23 cellular contexts compared by ENCODE assay signal in genomic region chr22:29302402-29302680, GRCh38. TPM values are rescaled to one million over a fixed set of nuclear protein-coding genes. Genes with fewer than 3 reads are reported as not detected.
DNase-seq lines count a peak whose midpoint lies in the region; ATAC-seq, FAIRE-seq and TF ChIP-seq lines count a peak whose summit lies in the region.
"Had no signal": no experiment of that assay in that cellular context is flagged by ENCODE, and none has a peak within 500 bp of the region (broad histone marks: within the 10 kb centered on the region; RNA-seq: fewer than 3 reads in every experiment).

No MANE protein-coding gene starts in this region.

- peaks cover 48% of the 10 kb centered on the region for H3K36me3 Mint-ChIP-seq in dendritic cell treated with granulocyte-macrophage colony-stimulating factor and Interleukin-4, amounts not matched to agents 40 ng/mL and 50 ng/mL, for 4 days (ENCODE audit: low read depth)

- H3K27ac Mint-ChIP-seq in dendritic cell treated with granulocyte-macrophage colony-stimulating factor and Interleukin-4, amounts not matched to agents 40 ng/mL and 50 ng/mL, for 4 days, result peak overlapping the region; percentile 82
- H3K27ac Mint-ChIP-seq: activated CD4-positive, alpha-beta T cell treated with anti-CD3 and anti-CD28 coated beads for 36 hours had no signal

- H3K9me3 Mint-ChIP-seq in dendritic cell treated with granulocyte-macrophage colony-stimulating factor and Interleukin-4, amounts not matched to agents 40 ng/mL and 50 ng/mL, for 4 days, result no peaks in the 10 kb centered on the region
- H3K9me3 Mint-ChIP-seq: stimulated activated naive B cell treated with anti-CD40 and anti-IgM and Interleukin-4, amounts not matched to agents 10 μg/mL and 1 μg/mL and 100 μg/mL, for 72 hours had no signal

- peak in 1 of 4 donors; percentile 3 for ATAC-seq in pancreas
- no peak for ATAC-seq in GM19452 (IDR thresholded peaks at IDR 0.05; ENCODE audit: unreplicated experiment)
- ATAC-seq: activated CD4-positive, alpha-beta T cell treated with anti-CD3 and anti-CD28 coated beads for 36 hours; HCT116; stimulated activated naive B cell treated with anti-CD40 and anti-IgM and Interleukin-4, amounts not matched to agents 10 μg/mL and 1 μg/mL and 100 μg/mL, for 72 hours had no signal

- H3K4me3 ChIP-seq in pancreas (no peak overlapping the region), brain microvascular endothelial cell (ENCODE audit: low read depth, low read length) (no peak overlapping the region), thyroid gland (replicated peaks in 1 of 3) (no peak overlapping the region)
- H3K4me3 ChIP-seq: colonic mucosa, right atrium auricular region, upper lobe of left lung had no signal

- TF ChIP-seq POLR2A in thyroid gland (IDR thresholded peaks at IDR 0.05), result no peak

- H3K9me3 ChIP-seq in pancreas (no peaks in the 10 kb centered on the region), thyroid gland (no peaks in the 10 kb centered on the region)
- H3K9me3 ChIP-seq: Caco-2, colonic mucosa, right atrium auricular region, upper lobe of left lung had no signal

- intact Hi-C loops in dendritic cell treated with granulocyte-macrophage colony-stimulating factor and Interleukin-4, amounts not matched to agents 40 ng/mL and 50 ng/mL, for 4 days (cut with micrococcal nuclease), result loop anchor here (2.0 kb wide), 1 partner anchor 34 kb away; the partner anchor contains the start of gene EWSR1
- intact Hi-C loops in pancreas (cut with DNase I), result no loop called here
- intact Hi-C loops in thyroid gland (cut with DNase I), result no loop called here

- in situ Hi-C loops in brain microvascular endothelial cell (cut with HindIII; ENCODE audit: low pct_ligation_motif_present, low sequenced_read_pairs), result no loop called here

- H3K4me1 ChIP-seq in pancreas (peaks cover 0 to 9% (median 3%) of the 10 kb centered on the region in 3 donors), thyroid gland (peaks cover 0 to 11% of the 10 kb centered on the region in 2 donors)
- H3K4me1 ChIP-seq: Caco-2, colonic mucosa had no signal

- H3K36me3 ChIP-seq in pancreas, result peaks cover 15 to 37% (median 29%) of the 10 kb centered on the region in 3 donors
- peaks cover 39% of the 10 kb centered on the region for H3K36me3 ChIP-seq in brain microvascular endothelial cell (replicated peaks)
- peaks cover 31 to 35% of the 10 kb centered on the region in 2 donors for H3K36me3 ChIP-seq in thyroid gland

- H3K4me3 Mint-ChIP-seq in dendritic cell treated with granulocyte-macrophage colony-stimulating factor and Interleukin-4, amounts not matched to agents 40 ng/mL and 50 ng/mL, for 4 days, result no peak overlapping the region
- H3K4me3 Mint-ChIP-seq: activated CD4-positive, alpha-beta T cell treated with anti-CD3 and anti-CD28 coated beads for 36 hours; stimulated activated naive B cell treated with anti-CD40 and anti-IgM and Interleukin-4, amounts not matched to agents 10 μg/mL and 1 μg/mL and 100 μg/mL, for 72 hours had no signal

- 27 to 36% methylated on average over 2 of the region's 2 CpGs for WGBS in pancreas, 2 donors
- 40 to 76% methylated on average over 2 of the region's 2 CpGs for WGBS in thyroid gland, 2 donors

- TF ChIP-seq CTCF in C4-2B (conservative IDR thresholded peaks at IDR 0.05) (no peak), pancreas (IDR thresholded peaks at IDR 0.05) (no peak), brain microvascular endothelial cell (IDR thresholded peaks at IDR 0.05; ENCODE audit: low read depth, low read length, missing control alignments) (no peak), thyroid gland (IDR thresholded peaks at IDR 0.05) (no peak)

- peaks cover 66% of the 10 kb centered on the region for H3K4me1 Mint-ChIP-seq in dendritic cell treated with granulocyte-macrophage colony-stimulating factor and Interleukin-4, amounts not matched to agents 40 ng/mL and 50 ng/mL, for 4 days (ENCODE audit: low read depth)

- H3K27me3 Mint-ChIP-seq in dendritic cell treated with granulocyte-macrophage colony-stimulating factor and Interleukin-4, amounts not matched to agents 40 ng/mL and 50 ng/mL, for 4 days, result peaks cover 12% of the 10 kb centered on the region

- no peak for FAIRE-seq in pancreas (lab: Jason Lieb, UNC)

- H3K27ac ChIP-seq in C4-2B (peak overlapping the region; percentile 48), pancreas (peak overlapping the region; percentile 2 to 52 (median 40)), brain microvascular endothelial cell (no peak overlapping the region), thyroid gland (peak overlapping the region in 1 of 3 donors; percentile 8)
- H3K27ac ChIP-seq: colonic mucosa, HL-60 had no signal

- DNase-seq in NCI-H446 (lab: John Stamatoyannopoulos, UW) (peak; percentile 55 to 76), pancreas (no peak), brain microvascular endothelial cell (no peak), OCI-M1 (lab: John Stamatoyannopoulos, UW) (no peak), thyroid gland (no peak)
- DNase-seq: activated CD4-positive, alpha-beta T cell treated with anti-CD3 and anti-CD28 coated beads for 36 hours; activated effector memory CD4-positive, alpha-beta T cell treated with Interleukin-2 at 50 U/mL for 16 hours; amniotic stem cell; colonic mucosa; IMR-90; kidney glomerular epithelial cell; NCI-H146; NK-92 treated with Interleukin-12 subunit alpha and Interleukin-12 subunit beta, amount 100 ng/mL, for 24 hours; stimulated activated CD4-positive, alpha-beta T cell treated with anti-CD3 and anti-CD28 coated beads, Interleukin-15, amount 100 ng/mL, for 24 hours; stimulated activated naive B cell treated with anti-CD40 and anti-IgM and Interleukin-4, amounts not matched to agents 10 μg/mL and 1 μg/mL and 100 μg/mL, for 72 hours had no signal

- H3K27me3 ChIP-seq in pancreas, result no peaks in the 10 kb centered on the region
- H3K27me3 ChIP-seq in brain microvascular endothelial cell (replicated peaks), result no peaks in the 10 kb centered on the region
- H3K27me3 ChIP-seq in thyroid gland, result no peaks in the 10 kb centered on the region
- H3K27me3 ChIP-seq: colonic mucosa, right atrium auricular region, upper lobe of left lung had no signal

RNA-seq across cellular contexts. Expression of gene GAS2L1, which starts 4.1 kb away (rescaled TPM):
- 10 to 100 TPM in 1 of 6 donors, 1 to 10 TPM in 5; 5.2 to 10.7 (median 7.8) TPM for total RNA-seq in pancreas
- 10 to 100 TPM; 11.7 to 13.6 TPM for polyA plus RNA-seq in pancreas
- 10 to 100 TPM in 3 of 4 donors, 1 to 10 TPM in 1; 9.3 to 22.2 (median 15.7) TPM for total RNA-seq in thyroid gland

RNA-seq across cellular contexts. Expression of gene RASL10A, which starts 13.2 kb away (rescaled TPM):
- total RNA-seq in pancreas (under 1 TPM; 0.24 to 0.61 (median 0.50) TPM), thyroid gland (1 to 10 TPM in 1 of 4 donors, under 1 TPM in 1, not detected in 2; 0.67 to 1.7 TPM)
- polyA plus RNA-seq in pancreas, result 1 to 10 TPM; 3.7 to 4.4 TPM
- total RNA-seq: IMR-90 had no signal

RNA-seq across cellular contexts. Expression of gene EWSR1, which starts 34.3 kb away (rescaled TPM):
- total RNA-seq in pancreas (100 to 1,000 TPM in 3 of 6 donors, 10 to 100 TPM in 3; 49.2 to 104 (median 87.5) TPM), thyroid gland (100 to 1,000 TPM; 205 to 290 (median 258) TPM)
- polyA plus RNA-seq in pancreas, result 100 to 1,000 TPM; 136 to 257 TPM

RNA-seq across cellular contexts. Expression of gene RHBDD3, which starts 34.6 kb away (rescaled TPM):
- total RNA-seq in pancreas, result 10 to 100 TPM in 2 of 6 donors, 1 to 10 TPM in 4; 5.4 to 13.2 (median 9.0) TPM
- polyA plus RNA-seq in pancreas, result 10 to 100 TPM; 36.2 to 38.2 TPM
- total RNA-seq in thyroid gland, result 10 to 100 TPM; 27.8 to 54.9 (median 48.9) TPM

Comparison
In these comparisons a context has a peak if more than half of its experiments do, and no peak if none do; other contexts are left out.
1. DNase-seq: peak in NCI-H446 (2 of 2); none in pancreas (0 of 6), brain microvascular endothelial cell (single experiment), OCI-M1 (single experiment) and thyroid gland (0 of 2).